Comparison of ENCODE assay signal across 8 cellular contexts in genomic region chr9:89815903-89816573, GRCh38.
DNase-seq lines count a peak whose midpoint lies in the region; ATAC-seq and TF ChIP-seq lines count a peak whose summit lies in the region.
"Had no signal": no experiment of that assay in that cellular context is flagged by ENCODE, and none has a peak within 500 bp of the region (broad histone marks: within the 10 kb centered on the region; RNA-seq: fewer than 3 reads in every experiment).

No MANE protein-coding gene starts in this region.

- no peak overlapping the region for H3K27ac ChIP-seq in Peyer's patch
- H3K27ac ChIP-seq: SK-N-MC had no signal

- H3K27me3 ChIP-seq in Peyer's patch = no peaks in the 10 kb centered on the region

- no peaks in the 10 kb centered on the region for H3K36me3 ChIP-seq in Peyer's patch

- H3K27me3 Mint-ChIP-seq in WTC11 (ENCODE audit: low read depth) = no peaks in the 10 kb centered on the region

- TF ChIP-seq CTCF in Peyer's patch (IDR thresholded peaks at IDR 0.05) (no peak), WTC11 (IDR thresholded peaks at IDR 0.05) (no peak)

- peaks cover 12% of the 10 kb centered on the region for H3K4me1 Mint-ChIP-seq in stimulated activated effector memory CD8-positive, alpha-beta T cell treated with anti-CD3 and anti-CD28 coated beads, Interleukin-12 subunit alpha, Interleukin-12 subunit beta, amount 100 ng/mL, for 72 hours
- H3K4me1 Mint-ChIP-seq in WTC11 = peaks cover 6% of the 10 kb centered on the region

- H3K4me1 ChIP-seq in Peyer's patch = peaks cover 0 to 4% (median 0%) of the 10 kb centered on the region in 4 donors

- ATAC-seq in HG02763 (IDR thresholded peaks at IDR 0.05; ENCODE audit: unreplicated experiment) = peak; percentile 85
- ATAC-seq in stimulated activated effector memory CD8-positive, alpha-beta T cell treated with anti-CD3 and anti-CD28 coated beads, Interleukin-12 subunit alpha, Interleukin-12 subunit beta, amount 100 ng/mL, for 72 hours = peak; percentile 39
- no peak for ATAC-seq in SK-N-SH treated with all-trans-retinoic acid at 6 μM for 48 hours
- no peak for ATAC-seq in WTC11

- POLR2A ChIA-PET in WTC11 (lab: Charles Lee) = no interaction called here

- H3K36me3 Mint-ChIP-seq in stimulated activated effector memory CD8-positive, alpha-beta T cell treated with anti-CD3 and anti-CD28 coated beads, Interleukin-12 subunit alpha, Interleukin-12 subunit beta, amount 100 ng/mL, for 72 hours = no peaks in the 10 kb centered on the region
- no peaks in the 10 kb centered on the region for H3K36me3 Mint-ChIP-seq in WTC11

- no peak overlapping the region for H3K4me3 ChIP-seq in Peyer's patch
- H3K4me3 ChIP-seq: SK-N-MC had no signal

- no peak overlapping the region for H3K4me3 Mint-ChIP-seq in stimulated activated effector memory CD8-positive, alpha-beta T cell treated with anti-CD3 and anti-CD28 coated beads, Interleukin-12 subunit alpha, Interleukin-12 subunit beta, amount 100 ng/mL, for 72 hours
- no peak overlapping the region for H3K4me3 Mint-ChIP-seq in WTC11

- CTCF ChIA-PET in WTC11 (lab: Charles Lee) = interaction anchor here (0.7 to 2.0 kb wide), 3 partner anchors 212 to 222 kb away, joined by 3 to 8 read pairs (median 3); no protein-coding TSS in a partner anchor

- DNase-seq in Peyer's patch = peak in 2 of 3 donors; percentile 54 to 60
- DNase-seq in stimulated activated effector memory CD8-positive, alpha-beta T cell treated with anti-CD3 and anti-CD28 coated beads, Interleukin-12 subunit alpha, Interleukin-12 subunit beta, amount 100 ng/mL, for 72 hours (ENCODE audit: low spot score in 2 of 2) = no peak
- no peak for DNase-seq in NCI-H226
- no peak for DNase-seq in WTC11 (ENCODE audit: low spot score)

- no peaks in the 10 kb centered on the region for H3K9me3 Mint-ChIP-seq in stimulated activated effector memory CD8-positive, alpha-beta T cell treated with anti-CD3 and anti-CD28 coated beads, Interleukin-12 subunit alpha, Interleukin-12 subunit beta, amount 100 ng/mL, for 72 hours
- no peaks in the 10 kb centered on the region for H3K9me3 Mint-ChIP-seq in WTC11

- H3K27ac Mint-ChIP-seq in stimulated activated effector memory CD8-positive, alpha-beta T cell treated with anti-CD3 and anti-CD28 coated beads, Interleukin-12 subunit alpha, Interleukin-12 subunit beta, amount 100 ng/mL, for 72 hours = no peak overlapping the region
- no peak overlapping the region for H3K27ac Mint-ChIP-seq in WTC11

- H3K9me3 ChIP-seq in Peyer's patch = no peaks in the 10 kb centered on the region

- TF ChIP-seq POLR2A in GM19193 (IDR thresholded peaks at IDR 0.05; ENCODE audit: extremely low read depth, insufficient read depth, insufficient read length) (peak; percentile 53), Peyer's patch (IDR thresholded peaks at IDR 0.05) (no peak)

TF ChIP-seq in SK-N-SH treated with all-trans-retinoic acid at 6 μM for 48 hours, 23 proteins besides CTCF, POLR2A, EP300 and RAD21:
- TF ChIP-seq TOX (CRISPR knock-in tag; IDR thresholded peaks at IDR 0.05; ENCODE audit: borderline replicate concordance) (no peak), PATZ1 (CRISPR knock-in tag; IDR thresholded peaks at IDR 0.05; ENCODE audit: borderline replicate concordance) (no peak), TCF4 (CRISPR knock-in tag; IDR thresholded peaks at IDR 0.05; ENCODE audit: borderline replicate concordance) (no peak), ZFP30 (CRISPR knock-in tag; IDR thresholded peaks at IDR 0.05) (no peak), SNAI2 (CRISPR knock-in tag; IDR thresholded peaks at IDR 0.05) (no peak), PPARA (CRISPR knock-in tag; IDR thresholded peaks at IDR 0.05; ENCODE audit: borderline replicate concordance) (no peak)

TF ChIP-seq in WTC11, 78 proteins besides CTCF, POLR2A, EP300 and RAD21 (continues in another document):
- no peak for TF ChIP-seq ZNF425 (CRISPR knock-in tag; conservative IDR thresholded peaks at IDR 0.05)
- no peak for TF ChIP-seq PRDM15 (CRISPR knock-in tag; IDR thresholded peaks at IDR 0.05)
- TF ChIP-seq NFYB (CRISPR knock-in tag; conservative IDR thresholded peaks at IDR 0.05; ENCODE audit: low read depth) = no peak
- TF ChIP-seq E2F4 (CRISPR knock-in tag; IDR thresholded peaks at IDR 0.05; ENCODE audit: borderline replicate concordance, low read depth) = no peak
- TF ChIP-seq ZNF121 (CRISPR knock-in tag; IDR thresholded peaks at IDR 0.05) = no peak
- TF ChIP-seq ZNF423 (CRISPR knock-in tag; IDR thresholded peaks at IDR 0.05) = no peak
- TF ChIP-seq OVOL2 (CRISPR knock-in tag; IDR thresholded peaks at IDR 0.05; ENCODE audit: borderline replicate concordance) = no peak
- no peak for TF ChIP-seq ZNF263 (CRISPR knock-in tag; IDR thresholded peaks at IDR 0.05; ENCODE audit: low read depth)
- no peak for TF ChIP-seq ESRRA (CRISPR knock-in tag; IDR thresholded peaks at IDR 0.05; ENCODE audit: borderline replicate concordance)
- no peak for TF ChIP-seq TCF7 (CRISPR knock-in tag; IDR thresholded peaks at IDR 0.05; ENCODE audit: low read depth)
- no peak for TF ChIP-seq ZSCAN18 (CRISPR knock-in tag; IDR thresholded peaks at IDR 0.05)
- TF ChIP-seq ZNF232 (CRISPR knock-in tag; IDR thresholded peaks at IDR 0.05) = no peak
- TF ChIP-seq USF1 (CRISPR knock-in tag; IDR thresholded peaks at IDR 0.05) = no peak
- no peak for TF ChIP-seq ZNF671 (CRISPR knock-in tag; IDR thresholded peaks at IDR 0.05)

Comparison
In these comparisons a context has a peak if more than half of its experiments do, and no peak if none do; other contexts are left out.
1. ATAC-seq: peak in HG02763 (single experiment) and stimulated activated effector memory CD8-positive, alpha-beta T cell treated with anti-CD3 and anti-CD28 coated beads, Interleukin-12 subunit alpha, Interleukin-12 subunit beta, amount 100 ng/mL, for 72 hours (single experiment); none in SK-N-SH treated with all-trans-retinoic acid at 6 μM for 48 hours (single experiment) and WTC11 (single experiment).
2. DNase-seq: peak in Peyer's patch (2 of 3); none in stimulated activated effector memory CD8-positive, alpha-beta T cell treated with anti-CD3 and anti-CD28 coated beads, Interleukin-12 subunit alpha, Interleukin-12 subunit beta, amount 100 ng/mL, for 72 hours (0 of 2), NCI-H226 (single experiment) and WTC11 (single experiment).